ENCODE assay signal across 27 cellular contexts in genomic region chr2:239866778-239867177, GRCh38.
"Had no signal": no experiment of that assay in that cellular context is flagged by ENCODE, and none has a peak within 500 bp of the region (broad histone marks: within the 10 kb centered on the region; RNA-seq: fewer than 3 reads in every experiment).

No MANE protein-coding gene starts in this region.

- H3K4me1 ChIP-seq: esophagus muscularis mucosa, foreskin keratinocyte, gastrocnemius medialis, heart left ventricle had no signal

- H3K27ac ChIP-seq: brain microvascular endothelial cell, coronary artery, dorsolateral prefrontal cortex, esophagus muscularis mucosa, foreskin keratinocyte, gastrocnemius medialis, heart left ventricle had no signal

- H3K9me3 ChIP-seq: esophagus muscularis mucosa, gastrocnemius medialis, heart left ventricle had no signal

- FAIRE-seq: astrocyte, bronchial epithelial cell had no signal

- DNase-seq: activated CD4-positive, alpha-beta memory T cell treated with anti-CD3 and anti-CD28 coated beads for 36 hours; activated CD4-positive, alpha-beta T cell treated with anti-CD3 and anti-CD28 coated beads for 36 hours; activated CD4-positive, CD25-positive, alpha-beta regulatory T cell; activated CD4-positive, CD25-positive, alpha-beta regulatory T cell treated with anti-CD3 and anti-CD28 coated beads, Interleukin-2, amount 50 U/mL, for 72 hours; activated CD8-positive, alpha-beta T cell treated with anti-CD3 and anti-CD28 coated beads, Interleukin-2, amount 10 ng/mL, durations not matched to agents 7 days and 5 days; activated effector memory CD4-positive, alpha-beta T cell treated with Interleukin-2 at 50 U/mL for 16 hours; activated gamma-delta T cell treated with Interleukin-2 at 50 U/mL for 16 hours; activated naive CD4-positive, alpha-beta T cell treated with anti-CD3 and anti-CD28 coated beads, Interleukin-2, amount 50 U/mL, for 16 hours; activated naive CD4-positive, alpha-beta T cell treated with Interleukin-2 at 50 U/mL for 16 hours; activated T-cell treated with anti-CD3 and anti-CD28 coated beads, Interleukin-2, amount 50 U/mL, for 4 hours; amniotic stem cell; anterior cingulate cortex; brain microvascular endothelial cell; dorsolateral prefrontal cortex; effector CD4-positive, alpha-beta T cell; effector memory CD8-positive, alpha-beta T cell; erythroblast; foreskin keratinocyte; gastrocnemius medialis; glutamatergic neuron; heart left ventricle; T-helper 2 cell had no signal

- H3K27me3 ChIP-seq: brain microvascular endothelial cell, dorsolateral prefrontal cortex, esophagus muscularis mucosa, foreskin keratinocyte, gastrocnemius medialis had no signal

- H3K36me3 ChIP-seq: brain microvascular endothelial cell, esophagus muscularis mucosa, gastrocnemius medialis, heart left ventricle had no signal

- ATAC-seq: activated CD4-positive, alpha-beta T cell treated with anti-CD3 and anti-CD28 coated beads for 36 hours; activated CD8-positive, alpha-beta T cell treated with anti-CD3 and anti-CD28 coated beads, Interleukin-2, amount 10 ng/mL, durations not matched to agents 7 days and 5 days; activated T-cell treated with anti-CD3 and anti-CD28 coated beads, Interleukin-2, amount 50 U/mL, for 4 hours; activated T-helper 17 cell treated with anti-CD3 and anti-CD28 coated beads, Interleukin-2, amount 50 U/mL, for 72 hours; effector memory CD8-positive, alpha-beta T cell; foreskin keratinocyte; gastrocnemius medialis; heart left ventricle had no signal

- H3K4me3 ChIP-seq: coronary artery, dorsolateral prefrontal cortex, esophagus muscularis mucosa, gastrocnemius medialis, heart left ventricle had no signal
